In genomic region chr4:47914219-47914925, GRCh38 we compare ENCODE assay signal across 1 cellular context.
TF ChIP-seq lines count a peak whose summit lies in the region.

NFXL1 (minus strand) TSS chr4:47914583; CDS start chr4:47914203, 380 bp downstream.

TF ChIP-seq in HEK293, 187 proteins besides CTCF, POLR2A, EP300 and RAD21 (continued from another document and continues in another):
- TF ChIP-seq ZNF639 (tag by site-specific recombination; IDR thresholded peaks at IDR 0.05) (no peak), ZNF571 (tag by site-specific recombination; IDR thresholded peaks at IDR 0.05) (no peak), ZNF513 (tag by site-specific recombination; IDR thresholded peaks at IDR 0.05) (no peak), TRIM28 (IDR thresholded peaks at IDR 0.05; ENCODE audit: borderline replicate concordance, low read length) (no peak), ZFP37 (tag by site-specific recombination; IDR thresholded peaks at IDR 0.05) (0 out of 2 replicates have a peak, but pooled peaks have one; percentile 36), ZNF324 (tag by site-specific recombination; IDR thresholded peaks at IDR 0.05) (no peak), ZNF223 (tag by site-specific recombination; IDR thresholded peaks at IDR 0.05) (no peak), ZSCAN16 (tag by site-specific recombination; IDR thresholded peaks at IDR 0.05) (no peak), PRDM10 (tag by site-specific recombination; IDR thresholded peaks at IDR 0.05) (peak; percentile 97), ZXDB (tag by site-specific recombination; IDR thresholded peaks at IDR 0.05) (peak; percentile 75), PRDM4 (tag by site-specific recombination; IDR thresholded peaks at IDR 0.05) (peak; percentile 75), ZBTB6 (tag by site-specific recombination; IDR thresholded peaks at IDR 0.05) (no peak), FEZF1 (tag by site-specific recombination; IDR thresholded peaks at IDR 0.05) (no peak), ZNF24 (tag by site-specific recombination; IDR thresholded peaks at IDR 0.05) (0 out of 2 replicates have a peak, but pooled peaks have one; percentile 31), ZNF19 (tag by site-specific recombination; IDR thresholded peaks at IDR 0.05; ENCODE audit: low read depth) (no peak), ZNF670 (tag by site-specific recombination; IDR thresholded peaks at IDR 0.05; ENCODE audit: low read depth) (no peak), ZNF335 (tag by site-specific recombination; conservative IDR thresholded peaks at IDR 0.05) (peak; percentile 96), ZBTB49 (tag by site-specific recombination; IDR thresholded peaks at IDR 0.05; ENCODE audit: low read depth) (no peak), GLI4 (tag by site-specific recombination; IDR thresholded peaks at IDR 0.05) (0 out of 2 replicates have a peak, but pooled peaks have one; percentile 31), ZNF624 (tag by site-specific recombination; IDR thresholded peaks at IDR 0.05) (no peak), ZNF791 (tag by site-specific recombination; IDR thresholded peaks at IDR 0.05) (no peak), ZNF362 (tag by site-specific recombination; IDR thresholded peaks at IDR 0.05) (no peak), REPIN1 (tag by site-specific recombination; IDR thresholded peaks at IDR 0.05; ENCODE audit: low read depth) (no peak), ZNF621 (tag by site-specific recombination; IDR thresholded peaks at IDR 0.05) (no peak), MYNN (tag by site-specific recombination; IDR thresholded peaks at IDR 0.05; ENCODE audit: borderline replicate concordance) (no peak), ZNF549 (tag by site-specific recombination; IDR thresholded peaks at IDR 0.05) (no peak), KLF17 (tag by site-specific recombination; IDR thresholded peaks at IDR 0.05) (no peak), ZFP3 (tag by site-specific recombination; IDR thresholded peaks at IDR 0.05; ENCODE audit: low read depth) (no peak), ZNF404 (tag by site-specific recombination; IDR thresholded peaks at IDR 0.05) (no peak), ZEB2 (tag by site-specific recombination; IDR thresholded peaks at IDR 0.05) (peak; percentile 90; the same call in 1 of the 2 replicates), ZNF830 (tag by site-specific recombination; IDR thresholded peaks at IDR 0.05; ENCODE audit: low read depth) (no peak), ZNF114 (tag by site-specific recombination; IDR thresholded peaks at IDR 0.05) (no peak), ZNF501 (tag by site-specific recombination; IDR thresholded peaks at IDR 0.05) (no peak), YY2 (tag by site-specific recombination; IDR thresholded peaks at IDR 0.05) (no peak), ZNF623 (tag by site-specific recombination; IDR thresholded peaks at IDR 0.05) (no peak), SP7 (tag by site-specific recombination; IDR thresholded peaks at IDR 0.05) (no peak; the same call in 1 of the 2 replicates), ZNF112 (tag by site-specific recombination; IDR thresholded peaks at IDR 0.05) (no peak), ZIC2 (tag by site-specific recombination; IDR thresholded peaks at IDR 0.05) (peak; percentile 38; the same call in 1 of the 2 replicates), ZNF169 (tag by site-specific recombination; IDR thresholded peaks at IDR 0.05) (no peak), ZNF350 (tag by site-specific recombination; IDR thresholded peaks at IDR 0.05) (no peak), TCF7L2 (IDR thresholded peaks at IDR 0.05; ENCODE audit: borderline replicate concordance, low read depth, low read length) (no peak), ZNF768 (tag by site-specific recombination; IDR thresholded peaks at IDR 0.05) (no peak), ZNF645 (tag by site-specific recombination; IDR thresholded peaks at IDR 0.05) (no peak), KLF9 (tag by site-specific recombination; IDR thresholded peaks at IDR 0.05; ENCODE audit: low read depth) (0 out of 2 replicates have a peak, but pooled peaks have one; percentile 13), ZNF266 (tag by site-specific recombination; IDR thresholded peaks at IDR 0.05; ENCODE audit: low read depth) (no peak), ZNF23 (tag by site-specific recombination; IDR thresholded peaks at IDR 0.05; ENCODE audit: borderline replicate concordance) (no peak), RBAK (tag by site-specific recombination; IDR thresholded peaks at IDR 0.05) (no peak), ZNF843 (tag by site-specific recombination; IDR thresholded peaks at IDR 0.05) (no peak), ZNF10 (tag by site-specific recombination; IDR thresholded peaks at IDR 0.05) (no peak), ZNF610 (tag by site-specific recombination; IDR thresholded peaks at IDR 0.05; ENCODE audit: borderline replicate concordance) (0 out of 2 replicates have a peak, but pooled peaks have one; percentile 21), ZNF37A (tag by site-specific recombination; IDR thresholded peaks at IDR 0.05) (no peak), ZNF202 (tag by site-specific recombination; IDR thresholded peaks at IDR 0.05; ENCODE audit: borderline replicate concordance) (no peak), ZNF16 (tag by site-specific recombination; IDR thresholded peaks at IDR 0.05; ENCODE audit: low read depth) (no peak), ZNF76 (tag by site-specific recombination; IDR thresholded peaks at IDR 0.05; ENCODE audit: borderline replicate concordance, low read depth) (peak; percentile 91), ZSCAN30 (tag by site-specific recombination; IDR thresholded peaks at IDR 0.05) (no peak), ZNF132 (tag by site-specific recombination; IDR thresholded peaks at IDR 0.05; ENCODE audit: borderline replicate concordance) (no peak), ZNF416 (tag by site-specific recombination; IDR thresholded peaks at IDR 0.05) (no peak), ZNF776 (tag by site-specific recombination; IDR thresholded peaks at IDR 0.05; ENCODE audit: borderline replicate concordance) (no peak)
